ENCODE assay signal across 19 cellular contexts in the genomic region with DNA sequence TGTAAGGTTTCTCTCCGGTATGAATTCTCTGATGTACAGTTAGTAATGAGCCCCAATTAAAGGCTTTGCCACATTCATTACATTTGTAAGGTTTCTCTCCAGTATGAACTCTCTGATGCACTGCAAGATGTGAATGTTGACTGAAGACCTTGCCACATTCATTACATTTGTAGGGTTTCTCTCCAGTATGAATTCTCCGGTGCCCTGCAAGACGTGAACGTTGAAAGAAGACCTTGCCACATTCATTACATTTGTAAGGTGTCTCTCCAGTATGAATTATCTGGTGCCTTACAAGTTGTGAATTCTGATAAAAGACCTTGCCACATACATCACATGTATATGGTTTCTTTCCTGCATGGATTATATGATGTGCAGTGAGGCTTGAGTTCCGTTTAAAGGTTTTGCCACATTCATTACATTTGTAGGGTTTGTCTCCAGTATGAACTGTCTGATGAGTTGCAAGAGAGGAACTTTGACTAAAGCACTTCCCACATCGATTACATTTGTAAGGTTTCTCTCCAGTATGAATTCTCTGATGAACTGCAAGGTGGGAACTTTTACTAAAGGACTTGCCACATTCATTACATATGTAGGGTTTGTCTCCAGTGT. TPM values are rescaled to one million over a fixed set of nuclear protein-coding genes. Genes with fewer than 3 reads are reported as not detected.
DNase-seq lines count a peak whose midpoint lies in the region; ATAC-seq, FAIRE-seq and TF ChIP-seq lines count a peak whose summit lies in the region.
"Had no signal": no experiment of that assay in that cellular context is flagged by ENCODE, and none has a peak within 500 bp of the region (broad histone marks: within the 10 kb centered on the region; RNA-seq: fewer than 3 reads in every experiment).

No MANE protein-coding gene starts in this region.

- WGBS in K562 (ENCODE audit: insufficient coverage, low coverage, missing lambda C conversion rate): 94% methylated on average over 6 of the region's 6 CpGs
- 97% methylated on average over 6 of the region's 6 CpGs for WGBS in liver
- over 99% methylated on average over 6 of the region's 6 CpGs for WGBS in smooth muscle cell (ENCODE audit: low lambda C conversion rate)

- H3K9me3 Mint-ChIP-seq in CD8-positive, alpha-beta memory T cell: peaks cover 42 to 96% (median 95%) of the 10 kb centered on the region in 5 donors
- peaks cover 67% of the 10 kb centered on the region for H3K9me3 Mint-ChIP-seq in activated T-cell treated with anti-CD3 and anti-CD28 coated beads, Interleukin-2, amount 50 U/mL, for 24 hours

- no peak overlapping the region for H3K4me3 Mint-ChIP-seq in CD8-positive, alpha-beta memory T cell
- H3K4me3 Mint-ChIP-seq in activated T-cell treated with anti-CD3 and anti-CD28 coated beads, Interleukin-2, amount 50 U/mL, for 24 hours: no peak overlapping the region

- ATAC-seq in K562: no peak

- H3K9ac ChIP-seq in K562 (ENCODE audit: insufficient read depth in 1 of 2, low read depth in 2 of 2, low read length in 2 of 2) (no peak overlapping the region), liver (ENCODE audit: low read depth in 1 of 2, low read length in 2 of 2) (no peak overlapping the region), smooth muscle cell (ENCODE audit: low read depth) (no peak overlapping the region)
- H3K9ac ChIP-seq: SK-N-SH had no signal

- no peak for TF ChIP-seq RAD21 in K562 (CRISPR knock-in tag; conservative IDR thresholded peaks at IDR 0.05 in 1 of 2, IDR thresholded peaks at IDR 0.05 in 1 of 2)
- TF ChIP-seq RAD21 in liver (IDR thresholded peaks at IDR 0.05): no peak

- H3K9me1 ChIP-seq in K562 (ENCODE audit: control insufficient read depth, insufficient read depth, low read length): no peaks in the 10 kb centered on the region

- H2AFZ ChIP-seq in K562 (ENCODE audit: low read depth, low read length) (no peak overlapping the region), smooth muscle cell (ENCODE audit: low read depth) (no peak overlapping the region)

- no peak for TF ChIP-seq POLR2A in K562 (conservative IDR thresholded peaks at IDR 0.05)
- no peak for TF ChIP-seq POLR2A in breast epithelium (IDR thresholded peaks at IDR 0.05)

- BruUV-seq in K562 (replicated peaks; lab: Mats Ljungman, UMichigan): no TSS peak

- peaks cover 47% of the 10 kb centered on the region for H3K36me3 ChIP-seq in CD8-positive, alpha-beta memory T cell (ENCODE audit: insufficient read depth, low read length)
- H3K36me3 ChIP-seq in K562 (ENCODE audit: control insufficient read depth, insufficient read depth, low read length) (peaks cover 45% of the 10 kb centered on the region), liver (ENCODE audit: control insufficient read depth in 4 of 4, insufficient read depth in 3 of 4, low read depth in 1 of 4, low read length in 3 of 4) (peaks cover 12 to 66% (median 57%) of the 10 kb centered on the region in 4 donors), smooth muscle cell (ENCODE audit: low read depth) (peaks cover 81% of the 10 kb centered on the region), breast epithelium (peaks cover 26% of the 10 kb centered on the region)

- H3K4me2 ChIP-seq in K562 (ENCODE audit: insufficient read depth, low read length) (no peak overlapping the region), smooth muscle cell (no peak overlapping the region)
- H3K4me2 ChIP-seq: SK-N-SH had no signal

- CTCF ChIA-PET in CD8-positive, alpha-beta memory T cell (lab: Charles Lee): no interaction called here
- CTCF ChIA-PET in K562 (lab: Yijun Ruan, JAX; ENCODE audit: low intra/inter-chr PET ratio): no interaction called here

- in situ Hi-C loops in K562 (cut with MboI): no loop called here

- no peak for FAIRE-seq in K562 (lab: Jason Lieb, UNC)
- FAIRE-seq: G401.6 had no signal

- no peaks in the 10 kb centered on the region for H3K27me3 ChIP-seq in CD8-positive, alpha-beta memory T cell (ENCODE audit: insufficient read depth, low read length, poor library complexity, severe bottlenecking)
- H3K27me3 ChIP-seq in K562 (ENCODE audit: control insufficient read depth in 2 of 2, insufficient read depth in 2 of 2, low read length in 2 of 2): no peaks in the 10 kb centered on the region
- no peaks in the 10 kb centered on the region for H3K27me3 ChIP-seq in liver (ENCODE audit: control insufficient read depth in 4 of 4, insufficient read depth in 4 of 4, low read length in 3 of 4)
- H3K27me3 ChIP-seq in smooth muscle cell (ENCODE audit: low read depth): no peaks in the 10 kb centered on the region
- H3K27me3 ChIP-seq in breast epithelium: no peaks in the 10 kb centered on the region

- peaks cover 42 to 89% (median 80%) of the 10 kb centered on the region in 3 donors for H3K36me3 Mint-ChIP-seq in CD8-positive, alpha-beta memory T cell
- H3K36me3 Mint-ChIP-seq in activated T-cell treated with anti-CD3 and anti-CD28 coated beads, Interleukin-2, amount 50 U/mL, for 24 hours (ENCODE audit: low read depth): peaks cover 96% of the 10 kb centered on the region

- no peak overlapping the region for H3K27ac Mint-ChIP-seq in CD8-positive, alpha-beta memory T cell
- no peak overlapping the region for H3K27ac Mint-ChIP-seq in activated T-cell treated with anti-CD3 and anti-CD28 coated beads, Interleukin-2, amount 50 U/mL, for 24 hours

- no peak for TF ChIP-seq EP300 in K562 (IDR thresholded peaks at IDR 0.05; ENCODE audit: low read length)

- H3K4me1 Mint-ChIP-seq in CD8-positive, alpha-beta memory T cell: peaks cover 0 to 10% (median 4%) of the 10 kb centered on the region in 3 donors
- no peaks in the 10 kb centered on the region for H3K4me1 Mint-ChIP-seq in activated T-cell treated with anti-CD3 and anti-CD28 coated beads, Interleukin-2, amount 50 U/mL, for 24 hours (ENCODE audit: low read depth)

- H3K27me3 Mint-ChIP-seq in CD8-positive, alpha-beta memory T cell: no peaks in the 10 kb centered on the region
- no peaks in the 10 kb centered on the region for H3K27me3 Mint-ChIP-seq in activated T-cell treated with anti-CD3 and anti-CD28 coated beads, Interleukin-2, amount 50 U/mL, for 24 hours

- no peaks in the 10 kb centered on the region for H3K4me1 ChIP-seq in CD8-positive, alpha-beta memory T cell (ENCODE audit: insufficient read depth, low read length)
- H3K4me1 ChIP-seq in K562 (replicated peaks in 1 of 2; ENCODE audit: control insufficient read depth in 2 of 2, insufficient read depth in 2 of 2, low read length in 2 of 2) (no peaks in the 10 kb centered on the region), liver (ENCODE audit: control insufficient read depth in 4 of 4, insufficient read depth in 4 of 4, low read length in 3 of 4) (no peaks in the 10 kb centered on the region), smooth muscle cell (ENCODE audit: low read depth) (no peaks in the 10 kb centered on the region), breast epithelium (no peaks in the 10 kb centered on the region)

- DNase-seq in CD8-positive, alpha-beta memory T cell: no peak
- no peak for DNase-seq in K562 (ENCODE audit: extremely low read depth in 1 of 4, low spot score in 3 of 4)
- DNase-seq in smooth muscle cell (lab: John Stamatoyannopoulos, UW; ENCODE audit: unreplicated experiment): no peak
- DNase-seq in activated T-cell treated with anti-CD3 and anti-CD28 coated beads, Interleukin-2, amount 50 U/mL, for 24 hours: no peak
- no peak for DNase-seq in head of caudate nucleus
- DNase-seq in cardiac septum (ENCODE audit: low spot score): no peak
- no peak for DNase-seq in breast epithelium (ENCODE audit: low spot score in 2 of 2)
- DNase-seq: C1 segment of cervical spinal cord, DMS 273 treated with DMSO at 0.1 percent for 48 hours, GOT3, NCI-H1417 treated with DMSO at 0.1 percent for 48 hours, NCI-H2029, NCI-H345, NCI-H524 treated with DMSO at 0.1 percent for 48 hours, RPMI8226, SHP77 treated with DMSO at 0.1 percent for 48 hours, SK-N-SH had no signal

- H3K9me3 ChIP-seq in CD8-positive, alpha-beta memory T cell (ENCODE audit: low read length): peaks cover 80% of the 10 kb centered on the region
- H3K9me3 ChIP-seq in K562 (replicated peaks; ENCODE audit: control insufficient read depth, insufficient read depth, low read depth, low read length) (peaks cover 56% of the 10 kb centered on the region), liver (ENCODE audit: control insufficient read depth in 4 of 4, low read length in 3 of 4) (peaks cover 64 to 90% (median 74%) of the 10 kb centered on the region in 4 donors), smooth muscle cell (replicated peaks; ENCODE audit: low read depth) (peaks cover 85% of the 10 kb centered on the region), breast epithelium (peaks cover 97 to 99% of the 10 kb centered on the region in 2 donors)

- intact Hi-C loops in K562 (cut with micrococcal nuclease): no loop called here
- intact Hi-C loops in head of caudate nucleus (cut with DNase I): no loop called here
- intact Hi-C loops in cardiac septum (cut with DNase I): no loop called here
- intact Hi-C loops in breast epithelium (cut with DNase I; ENCODE audit: low total_unique reads): no loop called here

- no peak overlapping the region for H3K27ac ChIP-seq in CD8-positive, alpha-beta memory T cell (ENCODE audit: low read depth, low read length)
- H3K27ac ChIP-seq in K562 (ENCODE audit: extremely low read depth, low read depth, low read length) (no peak overlapping the region), liver (ENCODE audit: low read depth in 1 of 2, low read length in 2 of 2) (no peak overlapping the region), smooth muscle cell (ENCODE audit: low read depth) (no peak overlapping the region), breast epithelium (no peak overlapping the region)

- POLR2A ChIA-PET in CD8-positive, alpha-beta memory T cell (lab: Charles Lee): no interaction called here
- POLR2A ChIA-PET in K562 (lab: Yijun Ruan, JAX): no interaction called here

- H3K4me3 ChIP-seq in CD8-positive, alpha-beta memory T cell (ENCODE audit: low read length): peak overlapping the region; percentile 7
- H3K4me3 ChIP-seq in K562: no peak overlapping the region
- H3K4me3 ChIP-seq in liver (ENCODE audit: low read depth in 1 of 3, low read length in 3 of 3): peak overlapping the region in 2 of 3 donors; percentile 41 to 81
- peak overlapping the region; percentile 15 for H3K4me3 ChIP-seq in smooth muscle cell
- H3K4me3 ChIP-seq in breast epithelium: peak overlapping the region in 1 of 3 donors; percentile 24

- H3F3A ChIP-seq in smooth muscle cell (ENCODE audit: low read depth): no peaks in the 10 kb centered on the region

- TF ChIP-seq CTCF in K562 (IDR thresholded peaks at IDR 0.05 in 2 of 3, conservative IDR thresholded peaks at IDR 0.05 in 1 of 3; ENCODE audit: insufficient read depth in 2 of 3, low read depth in 1 of 3, low read length in 3 of 3) (no peak), liver (IDR thresholded peaks at IDR 0.05; ENCODE audit: low read depth, low read length, missing input control) (no peak), smooth muscle cell (IDR thresholded peaks at IDR 0.05; ENCODE audit: borderline replicate concordance, insufficient read depth, poor library complexity, severe bottlenecking) (no peak), breast epithelium (IDR thresholded peaks at IDR 0.05) (no peak)

- no peaks in the 10 kb centered on the region for H4K20me1 ChIP-seq in K562 (replicated peaks; ENCODE audit: control insufficient read depth, insufficient read depth, low read length)
- no peaks in the 10 kb centered on the region for H4K20me1 ChIP-seq in smooth muscle cell (ENCODE audit: low read depth)

- H3K79me2 ChIP-seq in K562 (ENCODE audit: control insufficient read depth, insufficient read depth, low read length) (no peaks in the 10 kb centered on the region), smooth muscle cell (ENCODE audit: low read depth) (peaks cover 19% of the 10 kb centered on the region)

RNA-seq across cellular contexts. Expression of gene ZNF432, which starts 17.7 kb away (rescaled TPM):
- 10 to 100 TPM; 13.0 to 13.4 TPM for total RNA-seq in CD8-positive, alpha-beta memory T cell
- polyA plus RNA-seq in CD8-positive, alpha-beta memory T cell: 5.8 TPM
- 15.9 and 32.0 TPM in 2 replicates for total RNA-seq in K562 (2011; cell fraction: chromatin; rRNA removed; ENCODE audit: low replicate concordance)
- 8.2 and 9.1 TPM in 2 replicates for total RNA-seq in K562 (2011; cell fraction: nucleolus; rRNA removed)
- total RNA-seq in K562 (2011; cell fraction: nucleoplasm; rRNA removed): 13.6 and 17.8 TPM in 2 replicates
- total RNA-seq in K562 (2014; rRNA removed) (2.6 and 3.2 TPM in 2 replicates), K562 (2014; rRNA removed; fragmentation: Illumina TruSeq; extraction: Trizol) (6.8 and 8.7 TPM in 2 replicates), K562 (2015; rRNA removed; fragmentation: Illumina TruSeq; extraction: Trizol) (4.1 and 5.5 TPM in 2 replicates), K562 (2021) (4.5 TPM in 2 replicates), liver (1 to 10 TPM; 2.8 to 4.8 TPM), smooth muscle cell (18.3 and 29.9 TPM in 2 replicates), cardiac septum (9.6 TPM), breast epithelium (10 to 100 TPM; 12.0 to 19.3 (median 13.4) TPM)
- polyA plus RNA-seq in K562 (2011; rRNA removed) (4.5 and 4.9 TPM in 2 replicates), K562 (2014; fragmentation: Illumina TruSeq; extraction: Trizol) (4.0 and 5.1 TPM in 2 replicates), K562 (2014; fragmentation: Nextera tagmentation; extraction: Ambion mirVana) (1 to 10 TPM; 2.8 to 3.5 TPM), K562 (2014; rRNA removed) (3.0 and 3.4 TPM in 2 replicates), liver (under 1 TPM; 0.83 to 0.99 TPM), smooth muscle cell (4.2 and 6.3 TPM in 2 replicates)
- 1.0 and 2.1 TPM in 2 replicates for polyA plus RNA-seq in K562 (2011; cell fraction: cytosol; rRNA removed)
- 8.5 and 10.9 TPM in 2 replicates for polyA plus RNA-seq in K562 (2011; cell fraction: nucleus; rRNA removed)
- polyA plus RNA-seq in K562 (2012): 5.5 and 5.8 TPM in 2 replicates
- polyA minus RNA-seq in K562 (2011; rRNA and poly(A)+ RNA removed): 10.4 and 15.0 TPM in 2 replicates
- 1.6 and 1.9 TPM in 2 replicates for polyA minus RNA-seq in K562 (2011; cell fraction: cytosol; rRNA and poly(A)+ RNA removed)
- polyA minus RNA-seq in K562 (2011; cell fraction: nucleus; rRNA and poly(A)+ RNA removed): 5.0 and 9.1 TPM in 2 replicates

RNA-seq across cellular contexts. Expression of gene ZNF841, which starts 29.2 kb away (rescaled TPM):
- 10 to 100 TPM; 14.5 to 15.2 TPM for total RNA-seq in CD8-positive, alpha-beta memory T cell
- polyA plus RNA-seq in CD8-positive, alpha-beta memory T cell: 5.7 TPM
- total RNA-seq in K562 (2011; cell fraction: chromatin; rRNA removed; ENCODE audit: low replicate concordance): 29.3 and 113 TPM in 2 replicates
- total RNA-seq in K562 (2011; cell fraction: nucleolus; rRNA removed): 15.5 and 20.5 TPM in 2 replicates
- total RNA-seq in K562 (2011; cell fraction: nucleoplasm; rRNA removed): 31.7 and 32.9 TPM in 2 replicates
- total RNA-seq in K562 (2014; rRNA removed) (5.5 and 8.2 TPM in 2 replicates), K562 (2014; rRNA removed; fragmentation: Illumina TruSeq; extraction: Trizol) (16.4 and 17.1 TPM in 2 replicates), K562 (2015; rRNA removed; fragmentation: Illumina TruSeq; extraction: Trizol) (11.7 and 12.4 TPM in 2 replicates), K562 (2021) (10.1 and 11.0 TPM in 2 replicates), liver (10 to 100 TPM in 1 of 2 donors, 1 to 10 TPM in 1; 5.9 to 11.1 TPM), smooth muscle cell (37.4 and 50.6 TPM in 2 replicates), cardiac septum (13.2 TPM), breast epithelium (10 to 100 TPM; 16.0 to 25.9 (median 19.3) TPM)
- polyA plus RNA-seq in K562 (2011; rRNA removed) (11.1 and 13.5 TPM in 2 replicates), K562 (2014; fragmentation: Illumina TruSeq; extraction: Trizol) (11.9 and 12.2 TPM in 2 replicates), K562 (2014; fragmentation: Nextera tagmentation; extraction: Ambion mirVana) (1 to 10 TPM; 3.1 to 5.4 TPM), K562 (2014; rRNA removed) (5.1 and 8.3 TPM in 2 replicates), liver (1 to 10 TPM in 1 of 2 donors, under 1 TPM in 1; 0.86 to 2.5 TPM), smooth muscle cell (7.8 and 7.9 TPM in 2 replicates)
- polyA plus RNA-seq in K562 (2011; cell fraction: cytosol; rRNA removed): 6.8 and 6.9 TPM in 2 replicates
- 20.7 and 23.8 TPM in 2 replicates for polyA plus RNA-seq in K562 (2011; cell fraction: nucleus; rRNA removed)
- 6.1 and 13.4 TPM in 2 replicates for polyA plus RNA-seq in K562 (2012)
- polyA minus RNA-seq in K562 (2011; rRNA and poly(A)+ RNA removed): 20.7 and 24.7 TPM in 2 replicates
- 9.6 and 12.1 TPM in 2 replicates for polyA minus RNA-seq in K562 (2011; cell fraction: cytosol; rRNA and poly(A)+ RNA removed)
- polyA minus RNA-seq in K562 (2011; cell fraction: nucleus; rRNA and poly(A)+ RNA removed): 10.4 and 17.8 TPM in 2 replicates

RNA-seq across cellular contexts. Expression of gene ZNF614, which starts 38.2 kb away (rescaled TPM):
- total RNA-seq in CD8-positive, alpha-beta memory T cell: 10 to 100 TPM; 12.3 to 13.0 TPM
- 7.2 TPM for polyA plus RNA-seq in CD8-positive, alpha-beta memory T cell
- 8.1 and 17.4 TPM in 2 replicates for total RNA-seq in K562 (2011; cell fraction: chromatin; rRNA removed; ENCODE audit: low replicate concordance)
- 5.3 and 6.6 TPM in 2 replicates for total RNA-seq in K562 (2011; cell fraction: nucleolus; rRNA removed)
- total RNA-seq in K562 (2011; cell fraction: nucleoplasm; rRNA removed): 8.9 and 9.9 TPM in 2 replicates
- 7.4 and 11.4 TPM in 2 replicates for total RNA-seq in K562 (2014; rRNA removed)
- total RNA-seq in K562 (2014; rRNA removed; fragmentation: Illumina TruSeq; extraction: Trizol): 16.3 and 18.7 TPM in 2 replicates
- total RNA-seq in K562 (2015; rRNA removed; fragmentation: Illumina TruSeq; extraction: Trizol): 10.3 and 10.6 TPM in 2 replicates
- 11.7 and 11.9 TPM in 2 replicates for total RNA-seq in K562 (2021)
- 8.6 and 13.6 TPM in 2 replicates for polyA plus RNA-seq in K562 (2011; rRNA removed)
- polyA plus RNA-seq in K562 (2011; cell fraction: cytosol; rRNA removed): 3.7 and 4.1 TPM in 2 replicates
- polyA plus RNA-seq in K562 (2011; cell fraction: nucleus; rRNA removed): 5.6 and 6.4 TPM in 2 replicates
- polyA plus RNA-seq in K562 (2012): 5.9 and 6.5 TPM in 2 replicates
- 10.9 and 12.3 TPM in 2 replicates for polyA plus RNA-seq in K562 (2014; fragmentation: Illumina TruSeq; extraction: Trizol)
- 1 to 10 TPM; 7.2 to 9.4 TPM for polyA plus RNA-seq in K562 (2014; fragmentation: Nextera tagmentation; extraction: Ambion mirVana)
- polyA plus RNA-seq in K562 (2014; rRNA removed): 4.9 and 6.0 TPM in 2 replicates
- 15.6 and 19.2 TPM in 2 replicates for polyA minus RNA-seq in K562 (2011; rRNA and poly(A)+ RNA removed)
- 4.9 and 7.1 TPM in 2 replicates for polyA minus RNA-seq in K562 (2011; cell fraction: cytosol; rRNA and poly(A)+ RNA removed)
- polyA minus RNA-seq in K562 (2011; cell fraction: nucleus; rRNA and poly(A)+ RNA removed): 4.8 and 8.2 TPM in 2 replicates
- 1 to 10 TPM; 2.2 to 4.7 TPM for total RNA-seq in liver
- polyA plus RNA-seq in liver: 1 to 10 TPM; 1.1 TPM
- total RNA-seq in smooth muscle cell: 11.1 and 17.8 TPM in 2 replicates
- polyA plus RNA-seq in smooth muscle cell: 5.9 and 7.9 TPM in 2 replicates
- 6.4 TPM for total RNA-seq in cardiac septum
- total RNA-seq in breast epithelium: 10 to 100 TPM in 1 of 3 donors, 1 to 10 TPM in 2; 5.6 to 13.6 (median 9.5) TPM

RNA-seq across cellular contexts. Expression of gene ZNF615, which starts 58.4 kb away (rescaled TPM):
- 1 to 10 TPM; 7.6 to 8.8 TPM for total RNA-seq in CD8-positive, alpha-beta memory T cell
- 9.6 TPM for polyA plus RNA-seq in CD8-positive, alpha-beta memory T cell
- total RNA-seq in K562 (2011; cell fraction: chromatin; rRNA removed; ENCODE audit: low replicate concordance): 7.8 and 13.9 TPM in 2 replicates
- total RNA-seq in K562 (2011; cell fraction: nucleolus; rRNA removed): 5.3 and 6.4 TPM in 2 replicates
- total RNA-seq in K562 (2011; cell fraction: nucleoplasm; rRNA removed): 7.0 and 7.1 TPM in 2 replicates
- total RNA-seq in K562 (2014; rRNA removed) (1.2 and 4.4 TPM in 2 replicates), K562 (2014; rRNA removed; fragmentation: Illumina TruSeq; extraction: Trizol) (3.8 and 4.7 TPM in 2 replicates), K562 (2015; rRNA removed; fragmentation: Illumina TruSeq; extraction: Trizol) (2.2 and 2.9 TPM in 2 replicates), K562 (2021) (2.2 and 3.0 TPM in 2 replicates), liver (1 to 10 TPM; 3.6 to 6.2 TPM), smooth muscle cell (13.2 and 23.6 TPM in 2 replicates), cardiac septum (11.8 TPM), breast epithelium (10 to 100 TPM; 15.4 to 35.9 (median 27.2) TPM)
- polyA plus RNA-seq in K562 (2011; rRNA removed) (0.69 and 2.7 TPM in 2 replicates), K562 (2014; fragmentation: Illumina TruSeq; extraction: Trizol) (2.1 and 2.4 TPM in 2 replicates), K562 (2014; fragmentation: Nextera tagmentation; extraction: Ambion mirVana) (1 to 10 TPM; 1.2 to 1.8 TPM), K562 (2014; rRNA removed) (2.3 and 2.7 TPM in 2 replicates), liver (1 to 10 TPM; 1.7 to 2.1 TPM), smooth muscle cell (3.5 and 4.5 TPM in 2 replicates)
- 0.18 and 0.95 TPM in 2 replicates for polyA plus RNA-seq in K562 (2011; cell fraction: cytosol; rRNA removed)
- 0.29 and 2.6 TPM in 2 replicates for polyA plus RNA-seq in K562 (2011; cell fraction: nucleus; rRNA removed)
- 1.8 and 2.3 TPM in 2 replicates for polyA plus RNA-seq in K562 (2012)
- polyA minus RNA-seq in K562 (2011; rRNA and poly(A)+ RNA removed): 1.5 and 9.2 TPM in 2 replicates
- polyA minus RNA-seq in K562 (2011; cell fraction: cytosol; rRNA and poly(A)+ RNA removed): 3.1 TPM in 1 of 2 replicates, not detected in the other
- 1.1 and 4.4 TPM in 2 replicates for polyA minus RNA-seq in K562 (2011; cell fraction: nucleus; rRNA and poly(A)+ RNA removed)
